ENCODE assay signal across 22 cellular contexts in the genomic region with DNA sequence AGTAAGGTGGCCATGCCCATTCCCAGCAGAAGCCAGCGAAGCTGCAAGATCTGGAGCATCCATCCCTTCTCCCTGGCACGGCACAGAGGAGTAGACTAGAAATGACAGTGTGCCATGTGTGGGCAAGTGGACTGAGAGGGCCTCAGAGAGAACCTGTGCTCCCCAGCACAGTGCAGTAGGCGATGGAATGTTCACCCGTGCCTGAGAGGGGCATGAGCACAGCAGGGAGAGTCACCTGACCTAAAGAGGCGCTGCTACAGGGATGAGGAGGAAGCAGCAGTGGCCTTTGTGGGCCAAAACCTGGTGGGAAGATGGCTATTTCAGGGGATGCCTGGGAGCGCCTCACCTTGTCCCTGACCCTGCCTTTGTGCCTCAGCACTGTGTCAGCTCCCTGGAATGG. TPM values are rescaled to one million over a fixed set of nuclear protein-coding genes. Genes with fewer than 3 reads are reported as not detected.
DNase-seq lines count a peak whose midpoint lies in the region; ATAC-seq, FAIRE-seq and TF ChIP-seq lines count a peak whose summit lies in the region.
"Had no signal": no experiment of that assay in that cellular context is flagged by ENCODE, and none has a peak within 500 bp of the region (broad histone marks: within the 10 kb centered on the region; RNA-seq: fewer than 3 reads in every experiment).

No MANE protein-coding gene starts in this region.

- peaks cover 10% of the 10 kb centered on the region for H3K4me1 Mint-ChIP-seq in type B pancreatic cell (ENCODE audit: unreplicated experiment)

- no peak for TF ChIP-seq RAD21 in K562 (CRISPR knock-in tag; conservative IDR thresholded peaks at IDR 0.05 in 1 of 2, IDR thresholded peaks at IDR 0.05 in 1 of 2)

- H3K4me3 Mint-ChIP-seq in type B pancreatic cell = no peak overlapping the region
- H3K4me3 Mint-ChIP-seq: CD4-positive, alpha-beta memory T cell; HFFc6 had no signal

- TF ChIP-seq CTCF in K562 (IDR thresholded peaks at IDR 0.05 in 2 of 3, conservative IDR thresholded peaks at IDR 0.05 in 1 of 3; ENCODE audit: insufficient read depth in 2 of 3, low read depth in 1 of 3, low read length in 3 of 3) (no peak), lung (IDR thresholded peaks at IDR 0.05; ENCODE audit: control extremely low read depth, extremely low read depth) (no peak), type B pancreatic cell (conservative IDR thresholded peaks at IDR 0.05) (no peak)

- no peaks in the 10 kb centered on the region for H3K27me3 Mint-ChIP-seq in type B pancreatic cell
- H3K27me3 Mint-ChIP-seq: CD4-positive, alpha-beta memory T cell had no signal

- 60% methylated on average over 6 of the region's 6 CpGs for WGBS in K562 (ENCODE audit: insufficient coverage, low coverage, missing lambda C conversion rate)
- 75 to 89% methylated on average over 6 of the region's 6 CpGs for WGBS in lung, 2 donors

- POLR2A ChIA-PET in K562 (lab: Yijun Ruan, JAX) = interaction anchor here (0.7 kb wide), 1 partner anchor 185 kb away, joined by 3 read pairs; no protein-coding TSS in a partner anchor

- no peaks in the 10 kb centered on the region for H3K36me3 Mint-ChIP-seq in type B pancreatic cell
- H3K36me3 Mint-ChIP-seq: CD4-positive, alpha-beta memory T cell had no signal

- TF ChIP-seq POLR2A in K562 (conservative IDR thresholded peaks at IDR 0.05) = no peak

- H3K36me3 ChIP-seq in K562 (ENCODE audit: control insufficient read depth, insufficient read depth, low read length) = no peaks in the 10 kb centered on the region
- H3K36me3 ChIP-seq in lung (ENCODE audit: control insufficient read depth in 2 of 2, insufficient read depth in 2 of 2, low read length in 2 of 2) = no peaks in the 10 kb centered on the region
- H3K36me3 ChIP-seq: MG63 had no signal

- H3K4me2 ChIP-seq in K562 (ENCODE audit: insufficient read depth, low read length) = no peak overlapping the region
- H3K4me2 ChIP-seq: PC-9 had no signal

- no peaks in the 10 kb centered on the region for H4K20me1 ChIP-seq in K562 (replicated peaks; ENCODE audit: control insufficient read depth, insufficient read depth, low read length)

- no peak overlapping the region for H3K9ac ChIP-seq in K562 (ENCODE audit: insufficient read depth in 1 of 2, low read depth in 2 of 2, low read length in 2 of 2)
- H3K9ac ChIP-seq: GM23248 had no signal

- ATAC-seq in K562 (peak; percentile 33; the same call in 1 of the 3 replicates), lung (ENCODE audit: insufficient read depth, low FRiP score) (no peak), GM18858 (IDR thresholded peaks at IDR 0.05; ENCODE audit: unreplicated experiment) (no peak)

- BruUV-seq in K562 (replicated peaks; lab: Mats Ljungman, UMichigan) = no TSS peak

- H3K4me1 ChIP-seq in K562 (replicated peaks in 1 of 2; ENCODE audit: control insufficient read depth in 2 of 2, insufficient read depth in 2 of 2, low read length in 2 of 2) (peaks cover 0 to 8% of the 10 kb centered on the region in 2 experiments; a peak in 3 of 5 replicates), lung (ENCODE audit: control insufficient read depth in 2 of 2, insufficient read depth in 2 of 2, low read length in 2 of 2) (no peaks in the 10 kb centered on the region)

- H3K27me3 ChIP-seq in K562 (ENCODE audit: control insufficient read depth in 2 of 2, insufficient read depth in 2 of 2, low read length in 2 of 2) = no peaks in the 10 kb centered on the region
- no peaks in the 10 kb centered on the region for H3K27me3 ChIP-seq in lung (ENCODE audit: control insufficient read depth, insufficient read depth)
- H3K27me3 ChIP-seq: MG63 had no signal

- in situ Hi-C loops in K562 (cut with MboI) = no loop called here

- no peaks in the 10 kb centered on the region; the same call in 1 of the 2 replicates for H3K9me3 ChIP-seq in K562 (replicated peaks; ENCODE audit: control insufficient read depth, insufficient read depth, low read depth, low read length)
- no peaks in the 10 kb centered on the region for H3K9me3 ChIP-seq in lung (ENCODE audit: control insufficient read depth in 2 of 2, insufficient read depth in 1 of 2, low read length in 1 of 2)
- H3K9me3 ChIP-seq: MG63 had no signal

- H2AFZ ChIP-seq in K562 (ENCODE audit: low read depth, low read length) = no peak overlapping the region
- H2AFZ ChIP-seq: GM23248, PC-9 had no signal

- CTCF ChIA-PET in K562 (lab: Yijun Ruan, JAX; ENCODE audit: low intra/inter-chr PET ratio) = no interaction called here

- DNase-seq in activated CD8-positive, alpha-beta memory T cell treated with anti-CD3 and anti-CD28 coated beads for 24 hours = peak; percentile 40
- no peak for DNase-seq in activated CD8-positive, alpha-beta memory T cell treated with anti-CD3 and anti-CD28 coated beads, Interleukin-2, amount 50 U/mL, for 48 hours
- DNase-seq in K562 (ENCODE audit: extremely low read depth in 1 of 4, low spot score in 3 of 4) (no peak), lung (ENCODE audit: low spot score) (peak; percentile 21), type B pancreatic cell (ENCODE audit: extremely low spot score, unreplicated experiment) (peak; percentile 39), iPS-NIHi11 (ENCODE audit: low spot score) (no peak), HCEC 1CT (no peak)
- DNase-seq: 8988T; CD4-positive, alpha-beta memory T cell; DMS79; GM23248; HFFc6; Karpas-422; MG63; NCI-H1092; NCI-H146; NCI-H2081; NCI-H446; NCI-H774; PC-9 had no signal

- peaks cover 8% of the 10 kb centered on the region for H3K9me3 Mint-ChIP-seq in type B pancreatic cell
- H3K9me3 Mint-ChIP-seq: CD4-positive, alpha-beta memory T cell had no signal

- no peak for FAIRE-seq in K562 (lab: Jason Lieb, UNC)
- FAIRE-seq: D721Med had no signal

- H3K27ac Mint-ChIP-seq in type B pancreatic cell = peak overlapping the region; percentile 69
- H3K27ac Mint-ChIP-seq: HFFc6 had no signal

- intact Hi-C loops in K562 (cut with micrococcal nuclease) = no loop called here

- H3K27ac ChIP-seq in K562 (ENCODE audit: extremely low read depth, low read depth, low read length) (no peak overlapping the region), lung (ENCODE audit: low read depth in 1 of 2, low read length in 1 of 2) (no peak overlapping the region)
- H3K27ac ChIP-seq: GM23248, PC-9 had no signal

- H3K4me3 ChIP-seq in K562 = no peak overlapping the region
- no peak overlapping the region for H3K4me3 ChIP-seq in lung
- H3K4me3 ChIP-seq: GM23248, MG63, PC-9 had no signal

- no peak for TF ChIP-seq EP300 in K562 (IDR thresholded peaks at IDR 0.05; ENCODE audit: low read length)

- H3K9me1 ChIP-seq in K562 (ENCODE audit: control insufficient read depth, insufficient read depth, low read length) = no peaks in the 10 kb centered on the region

- no peaks in the 10 kb centered on the region for H3K79me2 ChIP-seq in K562 (ENCODE audit: control insufficient read depth, insufficient read depth, low read length)

TF ChIP-seq in K562, 482 proteins besides CTCF, POLR2A, EP300 and RAD21:
- TF ChIP-seq ZNF717 (CRISPR knock-in tag; IDR thresholded peaks at IDR 0.05) (no peak), TAL1 (IDR thresholded peaks at IDR 0.05) (no peak), ZNF408 (CRISPR knock-in tag; IDR thresholded peaks at IDR 0.05; ENCODE audit: low read depth) (no peak), FOSL1 (tag; conservative IDR thresholded peaks at IDR 0.05) (no peak), MTA2 (IDR thresholded peaks at IDR 0.05; ENCODE audit: low read depth) (no peak), RBFOX2 (IDR thresholded peaks at IDR 0.05; ENCODE audit: low read depth, low read length) (no peak)
- TF ChIP-seq, protein P1, sequence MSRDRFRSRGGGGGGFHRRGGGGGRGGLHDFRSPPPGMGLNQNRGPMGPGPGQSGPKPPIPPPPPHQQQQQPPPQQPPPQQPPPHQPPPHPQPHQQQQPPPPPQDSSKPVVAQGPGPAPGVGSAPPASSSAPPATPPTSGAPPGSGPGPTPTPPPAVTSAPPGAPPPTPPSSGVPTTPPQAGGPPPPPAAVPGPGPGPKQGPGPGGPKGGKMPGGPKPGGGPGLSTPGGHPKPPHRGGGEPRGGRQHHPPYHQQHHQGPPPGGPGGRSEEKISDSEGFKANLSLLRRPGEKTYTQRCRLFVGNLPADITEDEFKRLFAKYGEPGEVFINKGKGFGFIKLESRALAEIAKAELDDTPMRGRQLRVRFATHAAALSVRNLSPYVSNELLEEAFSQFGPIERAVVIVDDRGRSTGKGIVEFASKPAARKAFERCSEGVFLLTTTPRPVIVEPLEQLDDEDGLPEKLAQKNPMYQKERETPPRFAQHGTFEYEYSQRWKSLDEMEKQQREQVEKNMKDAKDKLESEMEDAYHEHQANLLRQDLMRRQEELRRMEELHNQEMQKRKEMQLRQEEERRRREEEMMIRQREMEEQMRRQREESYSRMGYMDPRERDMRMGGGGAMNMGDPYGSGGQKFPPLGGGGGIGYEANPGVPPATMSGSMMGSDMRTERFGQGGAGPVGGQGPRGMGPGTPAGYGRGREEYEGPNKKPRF (IDR thresholded peaks at IDR 0.05; ENCODE audit: low read depth, low read length) = no peak

RNA-seq across cellular contexts. Expression of gene CDKN2AIP, which starts 8.0 kb away (rescaled TPM):
- total RNA-seq in K562 (2011; cell fraction: chromatin; rRNA removed; ENCODE audit: low replicate concordance) = 14.8 and 35.4 TPM in 2 replicates
- 14.2 and 14.5 TPM in 2 replicates for total RNA-seq in K562 (2011; cell fraction: nucleolus; rRNA removed)
- 15.3 and 16.4 TPM in 2 replicates for total RNA-seq in K562 (2011; cell fraction: nucleoplasm; rRNA removed)
- total RNA-seq in K562 (2014; rRNA removed) = 18.0 and 21.5 TPM in 2 replicates
- total RNA-seq in K562 (2014; rRNA removed; fragmentation: Illumina TruSeq; extraction: Trizol) = 21.2 and 21.7 TPM in 2 replicates
- 19.5 and 19.8 TPM in 2 replicates for total RNA-seq in K562 (2015; rRNA removed; fragmentation: Illumina TruSeq; extraction: Trizol)
- total RNA-seq in K562 (2021) = 20.3 and 20.9 TPM in 2 replicates
- polyA plus RNA-seq in K562 (2011; rRNA removed) = 21.4 and 22.0 TPM in 2 replicates
- 8.4 and 8.8 TPM in 2 replicates for polyA plus RNA-seq in K562 (2011; cell fraction: cytosol; rRNA removed)
- polyA plus RNA-seq in K562 (2011; cell fraction: nucleus; rRNA removed) = 10.5 and 19.4 TPM in 2 replicates
- 14.6 and 18.2 TPM in 2 replicates for polyA plus RNA-seq in K562 (2012)
- 17.7 and 18.8 TPM in 2 replicates for polyA plus RNA-seq in K562 (2014; fragmentation: Illumina TruSeq; extraction: Trizol)
- 1 to 10 TPM; 5.9 to 7.7 TPM for polyA plus RNA-seq in K562 (2014; fragmentation: Nextera tagmentation; extraction: Ambion mirVana)
- 19.7 and 20.3 TPM in 2 replicates for polyA plus RNA-seq in K562 (2014; rRNA removed)
- 23.9 and 24.1 TPM in 2 replicates for polyA minus RNA-seq in K562 (2011; rRNA and poly(A)+ RNA removed)
- 8.8 and 9.3 TPM in 2 replicates for polyA minus RNA-seq in K562 (2011; cell fraction: cytosol; rRNA and poly(A)+ RNA removed)
- polyA minus RNA-seq in K562 (2011; cell fraction: nucleus; rRNA and poly(A)+ RNA removed) = 26.8 and 64.6 TPM in 2 replicates
- 10 to 100 TPM; 12.6 to 19.6 TPM for total RNA-seq in lung
- polyA plus RNA-seq in lung = 10 to 100 TPM in 1 of 2 donors, 1 to 10 TPM in 1; 9.1 to 10.1 TPM
- total RNA-seq in type B pancreatic cell (ENCODE audit: low replicate concordance) = 29.7 and 57.5 TPM in 2 replicates

Comparison
In these comparisons a context has a peak if more than half of its experiments do, and no peak if none do; other contexts are left out.
1. DNase-seq: peak in activated CD8-positive, alpha-beta memory T cell treated with anti-CD3 and anti-CD28 coated beads for 24 hours (single experiment), lung (single experiment) and type B pancreatic cell (single experiment); none in activated CD8-positive, alpha-beta memory T cell treated with anti-CD3 and anti-CD28 coated beads, Interleukin-2, amount 50 U/mL, for 48 hours (single experiment), K562 (0 of 4), iPS-NIHi11 (single experiment) and HCEC 1CT (single experiment).